Comparison of ENCODE assay signal across 1 cellular context in genomic region chr18:58476022-58476421, GRCh38.
TF ChIP-seq lines count a peak whose summit lies in the region.

No MANE protein-coding gene starts in this region.

TF ChIP-seq in HepG2, 621 proteins besides CTCF, POLR2A, EP300 and RAD21 (continued from another document):
- TF ChIP-seq ZNF407 (CRISPR knock-in tag; IDR thresholded peaks at IDR 0.05; ENCODE audit: not compliant biosample characterization) (no peak), ZNF687 (CRISPR knock-in tag; IDR thresholded peaks at IDR 0.05) (0 out of 2 replicates have a peak, but pooled peaks have one; percentile 0), KDM5A (IDR thresholded peaks at IDR 0.05; ENCODE audit: borderline replicate concordance, low read length) (no peak)
